16 cellular contexts compared by ENCODE assay signal in the genomic region with DNA sequence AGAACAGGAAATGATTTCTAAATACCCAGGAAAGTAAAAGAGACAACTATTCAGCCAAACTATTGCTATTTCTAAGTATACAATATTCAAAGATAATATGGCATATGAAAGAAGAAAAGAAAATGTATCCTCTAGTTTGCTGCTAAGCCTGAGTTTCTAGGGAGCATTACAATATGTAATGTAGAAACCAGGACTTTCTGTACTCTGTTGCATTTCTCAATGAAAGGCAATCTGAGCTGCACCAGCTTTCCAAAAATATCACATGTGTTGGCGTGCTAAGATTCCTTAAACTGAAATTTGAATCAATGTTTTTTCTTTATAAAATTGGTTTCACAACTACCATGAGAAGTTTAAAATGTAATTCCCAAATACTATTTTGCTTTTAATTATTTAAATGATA.
DNase-seq lines count a peak whose midpoint lies in the region; ATAC-seq and TF ChIP-seq lines count a peak whose summit lies in the region.
"Had no signal": no experiment of that assay in that cellular context is flagged by ENCODE, and none has a peak within 500 bp of the region (broad histone marks: within the 10 kb centered on the region; RNA-seq: fewer than 3 reads in every experiment).

No MANE protein-coding gene starts in this region.

- peak; percentile 71 for DNase-seq in adipocyte (ENCODE audit: low read depth)
- DNase-seq in inferior parietal cortex (ENCODE audit: extremely low spot score) = peak; percentile 57
- peak; percentile 20 for DNase-seq in skeletal muscle cell (ENCODE audit: low read depth)
- DNase-seq in NCI-H187 treated with DMSO at 0.1 percent for 48 hours (lab: John Stamatoyannopoulos, UW) = no peak
- no peak for DNase-seq in upper lobe of left lung
- DNase-seq in germinal center (ENCODE audit: low spot score) = no peak
- DNase-seq in iPS-NIHi11 (ENCODE audit: low spot score) = no peak
- DNase-seq: CD4-positive, CD25-positive, alpha-beta regulatory T cell; DMS53; Karpas-422; NCI-H2029 treated with DMSO at 0.1 percent for 48 hours; NCI-H526 treated with DMSO at 0.1 percent for 48 hours; NK-92 treated with Interleukin-12 subunit alpha and Interleukin-12 subunit beta, amount 100 ng/mL, for 24 hours; PC-3 had no signal

- H3K36me3 ChIP-seq in ACC112 (ENCODE audit: insufficient read depth, low read length) = no peaks in the 10 kb centered on the region
- no peaks in the 10 kb centered on the region for H3K36me3 ChIP-seq in adipocyte (ENCODE audit: control insufficient read depth, insufficient read depth, low read length, severe bottlenecking)
- no peaks in the 10 kb centered on the region for H3K36me3 ChIP-seq in upper lobe of left lung
- H3K36me3 ChIP-seq: HAP-1 had no signal

- H3K4me3 ChIP-seq in ACC112 (ENCODE audit: low read depth, low read length) (no peak overlapping the region), adipocyte (ENCODE audit: low read length) (peak overlapping the region; percentile 69), skeletal muscle cell (ENCODE audit: low read depth, low read length) (no peak overlapping the region), upper lobe of left lung (no peak overlapping the region)
- H3K4me3 ChIP-seq: HAP-1 had no signal

- H3K27me3 ChIP-seq in ACC112 (ENCODE audit: insufficient read depth, low read length) (0 out of 2 replicates have a peak, but pooled peaks cover under 1% of the 10 kb centered on the region), adipocyte (replicated peaks; ENCODE audit: control insufficient read depth, insufficient read depth, low read length) (no peaks in the 10 kb centered on the region), upper lobe of left lung (no peaks in the 10 kb centered on the region)

- TF ChIP-seq CTCF in upper lobe of left lung (IDR thresholded peaks at IDR 0.05) = no peak

- TF ChIP-seq EP300 in upper lobe of left lung (IDR thresholded peaks at IDR 0.05) = no peak

- H2AFZ ChIP-seq in ACC112 (ENCODE audit: low read length, unreplicated experiment) = no peak overlapping the region

- H3K9ac ChIP-seq in adipocyte (ENCODE audit: low read length) = peak overlapping the region; percentile 85

- WGBS in upper lobe of left lung, 2 donors = 71 to 80% methylated on average over 1 of the region's 1 CpG

- H3K27ac ChIP-seq in ACC112 (ENCODE audit: low read depth, low read length) (peak overlapping the region; percentile 7; the same call in 1 of the 2 replicates), upper lobe of left lung (no peak overlapping the region)

- H3K4me1 ChIP-seq in ACC112 (ENCODE audit: control insufficient read depth, insufficient read depth, low read length, unreplicated experiment) (peaks cover 4% of the 10 kb centered on the region), adipocyte (ENCODE audit: control insufficient read depth, insufficient read depth, low read length) (peaks cover 38% of the 10 kb centered on the region), upper lobe of left lung (no peaks in the 10 kb centered on the region)
- H3K4me1 ChIP-seq: HAP-1 had no signal

- no peaks in the 10 kb centered on the region for H3K79me2 ChIP-seq in ACC112 (ENCODE audit: control insufficient read depth, insufficient read depth, low read length, unreplicated experiment)

- no peak for TF ChIP-seq POLR2A in upper lobe of left lung (IDR thresholded peaks at IDR 0.05)

- ATAC-seq in upper lobe of left lung (ENCODE audit: low FRiP score in 2 of 2) = no peak
- ATAC-seq: PC-3 had no signal

- H3K9me3 ChIP-seq in adipocyte (ENCODE audit: control insufficient read depth, low read length) = no peaks in the 10 kb centered on the region
- H3K9me3 ChIP-seq in upper lobe of left lung = no peaks in the 10 kb centered on the region
- H3K9me3 ChIP-seq: HAP-1 had no signal

Comparison
In these comparisons a context has a peak if more than half of its experiments do, and no peak if none do; other contexts are left out.
1. DNase-seq: peak in adipocyte (single experiment), inferior parietal cortex (single experiment) and skeletal muscle cell (single experiment); none in NCI-H187 treated with DMSO at 0.1 percent for 48 hours (single experiment), upper lobe of left lung (0 of 2), germinal center (single experiment) and iPS-NIHi11 (single experiment).